ENCODE assay signal across 24 cellular contexts in genomic region chr3:146528954-146529353, GRCh38. TPM values are rescaled to one million over a fixed set of nuclear protein-coding genes. Genes with fewer than 3 reads are reported as not detected.
DNase-seq lines count a peak whose midpoint lies in the region; ATAC-seq, FAIRE-seq and TF ChIP-seq lines count a peak whose summit lies in the region.
"Had no signal": no experiment of that assay in that cellular context is flagged by ENCODE, and none has a peak within 500 bp of the region (broad histone marks: within the 10 kb centered on the region; RNA-seq: fewer than 3 reads in every experiment).

No MANE protein-coding gene starts in this region.

- H3K4me1 Mint-ChIP-seq in T-helper 1 cell treated with Interleukin-12 subunit alpha and Interleukin-12 subunit beta and Interleukin-4 antibody, amounts not matched to agents 30 μg/mL and 1 μg/mL, for 36 hours (ENCODE audit: low read depth): peaks cover 21% of the 10 kb centered on the region

- peak overlapping the region; percentile 1 for H3K27ac Mint-ChIP-seq in T-helper 1 cell treated with Interleukin-12 subunit alpha and Interleukin-12 subunit beta and Interleukin-4 antibody, amounts not matched to agents 30 μg/mL and 1 μg/mL, for 36 hours
- H3K27ac Mint-ChIP-seq: CD4-positive, alpha-beta T cell had no signal

- DNase-seq in T-helper 1 cell: no peak
- peak; percentile 85 for DNase-seq in PC-3
- peak; percentile 74 for DNase-seq in fibroblast of the aortic adventitia (ENCODE audit: low read depth)
- DNase-seq in AG08395 (ENCODE audit: low spot score): no peak
- DNase-seq in urothelium cell line (ENCODE audit: low spot score): no peak
- DNase-seq: AML-193; CD4-positive, alpha-beta T cell; DMS79 treated with DMSO at 0.1 percent for 48 hours; GF-D8; Karpas-422; NCI-H1417; NCI-H2029; NCI-H2171 treated with DMSO at 0.1 percent for 48 hours; NCI-H774 had no signal

- peak; percentile 77 for ATAC-seq in PC-3
- no peak for ATAC-seq in HG03432 (IDR thresholded peaks at IDR 0.05; ENCODE audit: unreplicated experiment)
- ATAC-seq: Panc1, Right ventricle myocardium inferior had no signal

- H3K9me3 ChIP-seq in PC-3 (ENCODE audit: low read length) (no peaks in the 10 kb centered on the region), skeletal muscle satellite cell (replicated peaks; ENCODE audit: low read length) (no peaks in the 10 kb centered on the region)

- H3K9ac ChIP-seq in PC-3 (ENCODE audit: low read length): peak overlapping the region; percentile 23; the same call in 1 of the 2 replicates
- H3K9ac ChIP-seq in skeletal muscle satellite cell (ENCODE audit: low read depth, low read length): peak overlapping the region; percentile 21

- peak overlapping the region; percentile 58 for H3K4me3 ChIP-seq in PC-3 (ENCODE audit: low read length)
- no peak overlapping the region for H3K4me3 ChIP-seq in fibroblast of the aortic adventitia (ENCODE audit: low read depth, low read length)
- H3K4me3 ChIP-seq in skeletal muscle satellite cell (ENCODE audit: low read length): no peak overlapping the region
- H3K4me3 ChIP-seq: SK-N-MC had no signal

- H3F3A ChIP-seq in PC-3 (ENCODE audit: low read length, unreplicated experiment): no peaks in the 10 kb centered on the region

- no peaks in the 10 kb centered on the region for H3K27me3 Mint-ChIP-seq in T-helper 1 cell treated with Interleukin-12 subunit alpha and Interleukin-12 subunit beta and Interleukin-4 antibody, amounts not matched to agents 30 μg/mL and 1 μg/mL, for 36 hours (ENCODE audit: low read depth)
- H3K27me3 Mint-ChIP-seq: CD4-positive, alpha-beta T cell had no signal

- no TSS peak for BruUV-seq in PC-3 (replicated peaks; lab: Mats Ljungman, UMichigan)

- TF ChIP-seq CTCF in PC-3 (conservative IDR thresholded peaks at IDR 0.05; ENCODE audit: low read depth, low read length) (no peak), fibroblast of the aortic adventitia (IDR thresholded peaks at IDR 0.05; ENCODE audit: insufficient read depth, low read length) (no peak)

- H3K9me3 Mint-ChIP-seq in T-helper 1 cell treated with Interleukin-12 subunit alpha and Interleukin-12 subunit beta and Interleukin-4 antibody, amounts not matched to agents 30 μg/mL and 1 μg/mL, for 36 hours: no peaks in the 10 kb centered on the region
- H3K9me3 Mint-ChIP-seq: CD4-positive, alpha-beta T cell had no signal

- peak overlapping the region; percentile 68 for H3K27ac ChIP-seq in PC-3 (ENCODE audit: low read length)
- H3K27ac ChIP-seq: 22Rv1, SK-N-MC had no signal

- H3K27me3 ChIP-seq in PC-3 (ENCODE audit: low read length): no peaks in the 10 kb centered on the region
- H3K27me3 ChIP-seq in skeletal muscle satellite cell (ENCODE audit: control insufficient read depth, insufficient read depth, low read length): no peaks in the 10 kb centered on the region

- no peak overlapping the region for H3K4me3 Mint-ChIP-seq in T-helper 1 cell treated with Interleukin-12 subunit alpha and Interleukin-12 subunit beta and Interleukin-4 antibody, amounts not matched to agents 30 μg/mL and 1 μg/mL, for 36 hours
- H3K4me3 Mint-ChIP-seq: CD4-positive, alpha-beta T cell had no signal

- H3K36me3 Mint-ChIP-seq in T-helper 1 cell treated with Interleukin-12 subunit alpha and Interleukin-12 subunit beta and Interleukin-4 antibody, amounts not matched to agents 30 μg/mL and 1 μg/mL, for 36 hours (ENCODE audit: low read depth): peaks cover 38% of the 10 kb centered on the region

- POLR2A ChIA-PET in PC-3 (lab: Charles Lee; ENCODE audit: unreplicated experiment): interaction anchor here (0.6 kb wide), 1 partner anchor 55 kb away, joined by 3 read pairs; no protein-coding TSS in a partner anchor

- intact Hi-C loops in PC-3 (cut with micrococcal nuclease): loop anchor here (2.0 to 5.0 kb wide), 2 partner anchors 26 to 48 kb away; no protein-coding TSS in a partner anchor

- H2AFZ ChIP-seq in PC-3 (ENCODE audit: low read length): no peak overlapping the region

- no peaks in the 10 kb centered on the region for H3K79me2 ChIP-seq in PC-3 (ENCODE audit: low read length)

- CTCF ChIA-PET in PC-3 (lab: Charles Lee): no interaction called here

- FAIRE-seq in urothelium cell line (lab: Jason Lieb, UNC): no peak
- FAIRE-seq: D721Med, H54 had no signal

- H3K4me2 ChIP-seq in PC-3 (ENCODE audit: low read length) (peak overlapping the region; percentile 78), skeletal muscle satellite cell (ENCODE audit: low read length) (peak overlapping the region; percentile 21)

- H3K36me3 ChIP-seq in PC-3 (ENCODE audit: low read depth, low read length) (peaks cover 10% of the 10 kb centered on the region), skeletal muscle satellite cell (ENCODE audit: insufficient read depth, low read length) (peaks cover 38% of the 10 kb centered on the region)

- H4K20me1 ChIP-seq in PC-3 (ENCODE audit: low read length): no peaks in the 10 kb centered on the region

- H3K4me1 ChIP-seq in PC-3 (ENCODE audit: insufficient read depth, low read length): peaks cover 29% of the 10 kb centered on the region
- H3K4me1 ChIP-seq in skeletal muscle satellite cell (ENCODE audit: control insufficient read depth, insufficient read depth, low read length): peaks cover 21% of the 10 kb centered on the region

- no peaks in the 10 kb centered on the region for H3K9me2 ChIP-seq in PC-3 (replicated peaks; ENCODE audit: low read length)

RNA-seq across cellular contexts. Expression of gene PLSCR1, which starts 15.5 kb away (rescaled TPM):
- total RNA-seq in PC-3 (2014; rRNA removed): 31.4 and 48.8 TPM in 2 replicates
- total RNA-seq in fibroblast of the aortic adventitia (ENCODE audit: low replicate concordance): 97.4 and 173 TPM in 2 replicates
- 33.6 and 41.8 TPM in 2 replicates for total RNA-seq in skeletal muscle satellite cell (2012; rRNA removed)

RNA-seq across cellular contexts. Expression of gene PLSCR2, which starts 59.6 kb away (rescaled TPM):
- total RNA-seq in PC-3 (2014; rRNA removed) (0.86 TPM in 1 of 2 replicates, not detected in the other), fibroblast of the aortic adventitia (ENCODE audit: low replicate concordance) (not detected in 2 replicates)
- not detected in 2 replicates for total RNA-seq in skeletal muscle satellite cell (2012; rRNA removed)
- total RNA-seq: CD4-positive, alpha-beta T cell; NCI-H460; Right ventricle myocardium inferior had no signal

Comparison
In these comparisons a context has a peak if more than half of its experiments do, and no peak if none do; other contexts are left out.
1. DNase-seq: peak in PC-3 (single experiment) and fibroblast of the aortic adventitia (single experiment); none in T-helper 1 cell (0 of 5), AG08395 (single experiment) and urothelium cell line (single experiment).